Comparison of ENCODE assay signal across 13 cellular contexts in the genomic region with DNA sequence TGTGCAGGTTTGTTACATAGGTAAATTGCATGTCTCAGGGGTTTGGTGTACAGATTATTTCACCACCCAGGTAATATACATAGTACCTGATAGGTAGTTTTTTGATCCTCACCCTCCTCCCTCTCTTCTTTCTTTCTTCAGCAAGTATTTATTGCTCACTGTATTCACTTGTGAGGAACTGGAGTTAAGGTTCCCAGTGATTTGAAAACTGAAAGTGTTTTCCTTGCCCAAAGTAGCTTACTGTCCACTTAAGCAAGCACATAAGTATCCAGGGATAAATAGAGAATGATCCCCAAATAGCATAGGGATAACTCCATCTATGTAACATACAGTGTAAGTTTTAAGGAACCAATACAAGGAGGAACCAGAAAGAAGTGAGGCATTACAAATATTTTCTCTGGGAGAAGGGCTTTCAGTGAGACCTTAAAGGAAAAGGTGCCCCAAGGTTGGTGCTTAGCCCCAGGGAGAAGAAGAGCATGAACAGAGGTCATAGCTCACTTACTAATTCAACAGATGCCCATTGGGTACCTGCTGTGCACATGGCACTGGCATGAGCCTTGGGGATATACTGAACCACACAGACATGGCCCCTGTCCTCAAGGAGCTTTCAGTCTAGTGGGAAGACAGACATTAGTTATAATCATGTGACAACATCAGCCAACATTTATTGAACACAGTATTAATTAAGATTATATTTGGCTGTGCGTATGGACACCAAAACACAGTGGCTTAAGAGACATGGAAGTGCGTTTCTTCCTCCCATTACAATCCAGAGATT. TPM values are rescaled to one million over a fixed set of nuclear protein-coding genes. Genes with fewer than 3 reads are reported as not detected.
DNase-seq lines count a peak whose midpoint lies in the region; ATAC-seq and TF ChIP-seq lines count a peak whose summit lies in the region.
"Had no signal": no experiment of that assay in that cellular context is flagged by ENCODE, and none has a peak within 500 bp of the region (broad histone marks: within the 10 kb centered on the region; RNA-seq: fewer than 3 reads in every experiment).

No MANE protein-coding gene starts in this region.

- intact Hi-C loops in colonic mucosa (cut with DNase I) = no loop called here

- TF ChIP-seq CTCF in colonic mucosa (IDR thresholded peaks at IDR 0.05) (no peak), lung (IDR thresholded peaks at IDR 0.05; ENCODE audit: control extremely low read depth, extremely low read depth) (no peak)

- H3K4me3 ChIP-seq in colonic mucosa (no peak overlapping the region), lung (no peak overlapping the region), MG63 (no peak overlapping the region)

- H3K36me3 ChIP-seq in colonic mucosa (no peaks in the 10 kb centered on the region), lung (ENCODE audit: control insufficient read depth in 2 of 2, insufficient read depth in 2 of 2, low read length in 2 of 2) (no peaks in the 10 kb centered on the region), MG63 (no peaks in the 10 kb centered on the region)

- peaks cover 4% of the 10 kb centered on the region for H3K4me1 ChIP-seq in colonic mucosa
- H3K4me1 ChIP-seq in lung (ENCODE audit: control insufficient read depth in 2 of 2, insufficient read depth in 2 of 2, low read length in 2 of 2) = peaks cover 6 to 13% of the 10 kb centered on the region in 2 donors

- no peak overlapping the region for H3K9ac ChIP-seq in colonic mucosa (ENCODE audit: low read depth in 2 of 2, low read length in 2 of 2)

- H3K27ac ChIP-seq in colonic mucosa (peak overlapping the region; percentile 56), lung (ENCODE audit: low read depth in 1 of 2, low read length in 1 of 2) (peak overlapping the region; percentile 57 to 59), substantia nigra (ENCODE audit: low read depth, low read length, poor library complexity, severe bottlenecking) (peak overlapping the region; percentile 31)

- peak; percentile 33 for DNase-seq in M059J (ENCODE audit: low read depth)
- no peak for DNase-seq in colonic mucosa
- no peak for DNase-seq in lung (ENCODE audit: low spot score)
- DNase-seq in substantia nigra (lab: John Stamatoyannopoulos, UW) = no peak
- no peak for DNase-seq in DMS53 treated with DMSO at 0.1 percent for 48 hours (lab: John Stamatoyannopoulos, UW; ENCODE audit: unreplicated experiment)
- DNase-seq in KG1 (lab: John Stamatoyannopoulos, UW) = no peak
- no peak for DNase-seq in MG63
- DNase-seq in SHP77 treated with DMSO at 0.1 percent for 48 hours (lab: John Stamatoyannopoulos, UW) = no peak
- DNase-seq: activated CD4-positive, alpha-beta T cell treated with anti-CD3 and anti-CD28 coated beads for 1 hour; naive thymus-derived CD8-positive, alpha-beta T cell; NCI-H187 treated with DMSO at 0.1 percent for 48 hours had no signal

- H3K9me3 ChIP-seq in colonic mucosa (no peaks in the 10 kb centered on the region), lung (ENCODE audit: control insufficient read depth in 2 of 2, insufficient read depth in 1 of 2, low read length in 1 of 2) (no peaks in the 10 kb centered on the region), MG63 (peaks cover 2% of the 10 kb centered on the region; the same call in 1 of the 2 replicates)

- ATAC-seq in lung (ENCODE audit: insufficient read depth, low FRiP score) = no peak
- ATAC-seq: naive thymus-derived CD8-positive, alpha-beta T cell had no signal

- no peaks in the 10 kb centered on the region for H3K27me3 ChIP-seq in colonic mucosa
- H3K27me3 ChIP-seq in lung (ENCODE audit: control insufficient read depth, insufficient read depth) = no peaks in the 10 kb centered on the region
- H3K27me3 ChIP-seq in MG63 = no peaks in the 10 kb centered on the region

- WGBS in lung, 2 donors = 96% methylated on average over 2 of the region's 2 CpGs

RNA-seq across cellular contexts. Expression of gene MYL4, which starts 17.0 kb away (rescaled TPM):
- total RNA-seq in M059J (2014; rRNA removed; shearing (Covaris generic)) = not detected in 2 replicates
- total RNA-seq in colonic mucosa = under 1 TPM; 0.59 to 0.69 TPM
- 1 to 10 TPM in 1 of 2 donors, under 1 TPM in 1; 0.49 to 9.0 TPM for total RNA-seq in lung
- under 1 TPM; 0.51 to 0.62 TPM for polyA plus RNA-seq in lung
- total RNA-seq in MG63 (2014; rRNA removed; shearing (Covaris generic); ENCODE audit: low replicate concordance) = not detected in 2 replicates
- total RNA-seq: activated T-helper 1 cell treated with anti-CD3 and anti-CD28 coated beads, Interleukin-12 subunit alpha, Interleukin-12 subunit beta, Interleukin-2, Interleukin-4 antibody, amounts not matched to agents 30 ng/mL and 10 ng/mL and 1 ng/mL, durations not matched to agents 14 hours and 24 hours and 36 hours; H1; naive thymus-derived CD8-positive, alpha-beta T cell had no signal
- polyA plus RNA-seq: naive thymus-derived CD8-positive, alpha-beta T cell had no signal

RNA-seq across cellular contexts. Expression of gene ITGB3, which starts 27.5 kb away (rescaled TPM):
- total RNA-seq in M059J (2014; rRNA removed; shearing (Covaris generic)) = 0.94 and 3.1 TPM in 2 replicates
- 10 to 100 TPM in 1 of 2 donors, 1 to 10 TPM in 1; 1.9 to 15.4 TPM for total RNA-seq in colonic mucosa
- 10 to 100 TPM in 1 of 2 donors, 1 to 10 TPM in 1; 9.6 to 15.9 TPM for total RNA-seq in lung
- 1 to 10 TPM; 1.3 to 5.7 TPM for polyA plus RNA-seq in lung
- 12.1 and 13.6 TPM in 2 replicates for total RNA-seq in MG63 (2014; rRNA removed; shearing (Covaris generic); ENCODE audit: low replicate concordance)
- total RNA-seq: activated T-helper 1 cell treated with anti-CD3 and anti-CD28 coated beads, Interleukin-12 subunit alpha, Interleukin-12 subunit beta, Interleukin-2, Interleukin-4 antibody, amounts not matched to agents 30 ng/mL and 10 ng/mL and 1 ng/mL, durations not matched to agents 14 hours and 24 hours and 36 hours; naive thymus-derived CD8-positive, alpha-beta T cell had no signal
- polyA plus RNA-seq: naive thymus-derived CD8-positive, alpha-beta T cell had no signal

RNA-seq across cellular contexts. Expression of gene CDC27, which starts 37.0 kb away (rescaled TPM):
- total RNA-seq in M059J (2014; rRNA removed; shearing (Covaris generic)) = 68.1 and 90.9 TPM in 2 replicates
- total RNA-seq in colonic mucosa (10 to 100 TPM; 60.4 to 65.5 TPM), lung (10 to 100 TPM; 66.0 to 74.1 TPM)
- polyA plus RNA-seq in lung = 10 to 100 TPM; 13.6 to 26.1 TPM
- 117 and 128 TPM in 2 replicates for total RNA-seq in MG63 (2014; rRNA removed; shearing (Covaris generic); ENCODE audit: low replicate concordance)
